15 cellular contexts compared by ENCODE assay signal in the genomic region with DNA sequence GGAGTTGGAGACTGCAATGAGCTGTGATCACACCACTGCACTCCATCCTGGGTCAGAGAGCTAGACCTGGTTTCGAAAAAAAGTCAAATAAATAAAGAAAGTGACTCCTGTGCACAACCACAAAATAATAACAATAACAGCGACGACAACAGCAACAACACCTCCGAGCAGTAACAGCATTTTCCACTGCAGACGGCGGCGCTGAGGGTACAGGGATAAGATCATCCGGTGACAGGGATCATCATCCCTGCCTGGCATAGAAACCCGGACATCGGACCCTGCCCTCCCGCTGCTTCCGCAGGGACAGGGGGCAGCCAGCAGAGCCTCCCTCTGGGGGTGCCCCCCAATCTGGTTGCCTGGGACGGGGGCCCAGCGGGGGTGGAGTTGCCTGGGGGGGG. TPM values are rescaled to one million over a fixed set of nuclear protein-coding genes. Genes with fewer than 3 reads are reported as not detected.
DNase-seq lines count a peak whose midpoint lies in the region; ATAC-seq and TF ChIP-seq lines count a peak whose summit lies in the region.
"Had no signal": no experiment of that assay in that cellular context is flagged by ENCODE, and none has a peak within 500 bp of the region (broad histone marks: within the 10 kb centered on the region; RNA-seq: fewer than 3 reads in every experiment).

No MANE protein-coding gene starts in this region.

- H3K27ac ChIP-seq in brain microvascular endothelial cell, result no peak overlapping the region

- no peaks in the 10 kb centered on the region for H3K36me3 Mint-ChIP-seq in brain
- no peaks in the 10 kb centered on the region for H3K36me3 Mint-ChIP-seq in progenitor cell of endocrine pancreas (ENCODE audit: insufficient read depth)

- no peaks in the 10 kb centered on the region for H3K4me1 ChIP-seq in mucosa of descending colon (ENCODE audit: low read depth)

- peak overlapping the region in 1 of 5 experiments; percentile 63 for H3K4me3 Mint-ChIP-seq in brain
- H3K4me3 Mint-ChIP-seq in progenitor cell of endocrine pancreas (ENCODE audit: low read depth), result peak overlapping the region; percentile 62
- H3K4me3 Mint-ChIP-seq: T-helper 1 cell treated with Interleukin-12 subunit alpha and Interleukin-12 subunit beta and Interleukin-4 antibody, amounts not matched to agents 30 μg/mL and 1 μg/mL, for 36 hours had no signal

- no peak for ATAC-seq in mucosa of descending colon

- TF ChIP-seq CTCF in brain (conservative IDR thresholded peaks at IDR 0.05) (no peak), progenitor cell of endocrine pancreas (IDR thresholded peaks at IDR 0.05; ENCODE audit: unreplicated experiment) (no peak), mucosa of descending colon (IDR thresholded peaks at IDR 0.05) (no peak), brain microvascular endothelial cell (IDR thresholded peaks at IDR 0.05; ENCODE audit: low read depth, low read length, missing control alignments) (no peak)

- H3K9me3 Mint-ChIP-seq in brain (peaks cover 0 to 11% (median 0%) of the 10 kb centered on the region in 5 experiments), progenitor cell of endocrine pancreas (ENCODE audit: low read depth) (no peaks in the 10 kb centered on the region)
- H3K9me3 Mint-ChIP-seq: T-helper 1 cell treated with Interleukin-12 subunit alpha and Interleukin-12 subunit beta and Interleukin-4 antibody, amounts not matched to agents 30 μg/mL and 1 μg/mL, for 36 hours had no signal

- H3K4me1 Mint-ChIP-seq in brain (peaks cover 16% of the 10 kb centered on the region), progenitor cell of endocrine pancreas (ENCODE audit: low read depth) (peaks cover 6% of the 10 kb centered on the region)

- DNase-seq in NCI-H2227 (lab: John Stamatoyannopoulos, UW; ENCODE audit: unreplicated experiment), result peak; percentile 27
- DNase-seq in NCI-H2227 treated with DMSO at 0.1 percent for 48 hours (lab: John Stamatoyannopoulos, UW), result no peak
- peak; percentile 38 for DNase-seq in M059J (ENCODE audit: low read depth)
- DNase-seq in progenitor cell of endocrine pancreas (ENCODE audit: low spot score, unreplicated experiment), result no peak
- DNase-seq in mucosa of descending colon, result no peak
- DNase-seq in brain microvascular endothelial cell, result no peak
- no peak for DNase-seq in activated effector memory CD4-positive, alpha-beta T cell treated with anti-CD3 and anti-CD28 coated beads, Interleukin-2, amount 50 U/mL, for 16 hours
- DNase-seq: foreskin fibroblast; left ventricle myocardium superior; NCI-H1105 treated with DMSO at 0.1 percent for 48 hours; stimulated activated CD4-positive, alpha-beta T cell treated with anti-CD3 and anti-CD28 coated beads, Interleukin-2, amount 100 ng/mL, for 48 hours had no signal

- in situ Hi-C loops in brain microvascular endothelial cell (cut with HindIII; ENCODE audit: low pct_ligation_motif_present, low sequenced_read_pairs), result no loop called here

- no peaks in the 10 kb centered on the region for H3K27me3 ChIP-seq in brain microvascular endothelial cell (replicated peaks)

- intact Hi-C loops in mucosa of descending colon (cut with DNase I, micrococcal nuclease), result loop anchor here in 1 of 2 donors (10.0 kb wide), 1 partner anchor 287 kb away; no protein-coding TSS in a partner anchor

- H3K27me3 Mint-ChIP-seq in brain (peaks cover 3% of the 10 kb centered on the region), progenitor cell of endocrine pancreas (peaks cover 10% of the 10 kb centered on the region)

- peak overlapping the region in 3 of 5 experiments; percentile 16 to 89 (median 69) for H3K27ac Mint-ChIP-seq in brain
- peak overlapping the region; percentile 88 for H3K27ac Mint-ChIP-seq in progenitor cell of endocrine pancreas
- H3K27ac Mint-ChIP-seq: T-helper 1 cell treated with Interleukin-12 subunit alpha and Interleukin-12 subunit beta and Interleukin-4 antibody, amounts not matched to agents 30 μg/mL and 1 μg/mL, for 36 hours had no signal

- no peaks in the 10 kb centered on the region for H3K9me3 ChIP-seq in mucosa of descending colon

- H3K36me3 ChIP-seq in mucosa of descending colon (ENCODE audit: low read depth), result no peaks in the 10 kb centered on the region
- H3K36me3 ChIP-seq in brain microvascular endothelial cell (replicated peaks), result no peaks in the 10 kb centered on the region

- H3K4me3 ChIP-seq in mucosa of descending colon (no peak overlapping the region), brain microvascular endothelial cell (ENCODE audit: low read depth, low read length) (no peak overlapping the region)

RNA-seq across cellular contexts. Expression of a gene that starts 11.5 kb away (rescaled TPM):
- total RNA-seq in M059J (2014; rRNA removed; shearing (Covaris generic)), result 48.0 and 53.7 TPM in 2 replicates
- 7.4 TPM for polyA plus RNA-seq in brain (ENCODE audit: insufficient read depth, low read depth, low replicate concordance)
- total RNA-seq in progenitor cell of endocrine pancreas (12.0 and 13.8 TPM in 2 replicates), mucosa of descending colon (10 to 100 TPM; 11.7 to 23.4 (median 18.9) TPM)

RNA-seq across cellular contexts. Expression of a gene that starts 31.4 kb away (rescaled TPM):
- total RNA-seq in M059J (2014; rRNA removed; shearing (Covaris generic)), result not detected in 2 replicates
- polyA plus RNA-seq in brain (ENCODE audit: insufficient read depth, low read depth, low replicate concordance), result 0.49 TPM
- not detected in 2 replicates for total RNA-seq in progenitor cell of endocrine pancreas
- total RNA-seq in mucosa of descending colon, result under 1 TPM in 1 of 3 donors, not detected in 2; 0.82 TPM

RNA-seq across cellular contexts. Expression of a gene that starts 34.1 kb away (rescaled TPM):
- not detected in 2 replicates for total RNA-seq in M059J (2014; rRNA removed; shearing (Covaris generic))
- polyA plus RNA-seq in brain (ENCODE audit: insufficient read depth, low read depth, low replicate concordance), result 0.98 TPM
- total RNA-seq in progenitor cell of endocrine pancreas (not detected in 2 replicates), mucosa of descending colon (not detected)
- total RNA-seq: dermis microvascular lymphatic vessel endothelial cell, left ventricle myocardium superior, posterior vena cava had no signal

Comparison
In these comparisons a context has a peak if more than half of its experiments do, and no peak if none do; other contexts are left out.
1. DNase-seq: peak in NCI-H2227 (single experiment) and M059J (single experiment); none in NCI-H2227 treated with DMSO at 0.1 percent for 48 hours (single experiment), progenitor cell of endocrine pancreas (single experiment), mucosa of descending colon (0 of 3), brain microvascular endothelial cell (single experiment) and activated effector memory CD4-positive, alpha-beta T cell treated with anti-CD3 and anti-CD28 coated beads, Interleukin-2, amount 50 U/mL, for 16 hours (single experiment).